ENCODE assay signal across 8 cellular contexts in genomic region chr17:48023408-48024148, GRCh38. TPM values are rescaled to one million over a fixed set of nuclear protein-coding genes. Genes with fewer than 3 reads are reported as not detected.
DNase-seq lines count a peak whose midpoint lies in the region; ATAC-seq and TF ChIP-seq lines count a peak whose summit lies in the region.

No MANE protein-coding gene starts in this region.

- no CpG with 5 or more reads among the region's 53 CpGs for WGBS in neuronal stem cell (ENCODE audit: extremely low coverage in 2 of 2, insufficient read length in 2 of 2, insufficient replicate concordance in 1 of 2), 2 donors
- WGBS in aorta, 2 donors: 0% methylated on average over 34 to 53 of the region's 53 CpGs

- peak; percentile 96 for DNase-seq in DMS 273 (lab: John Stamatoyannopoulos, UW; ENCODE audit: unreplicated experiment)
- DNase-seq in RPMI8226: peak; percentile 92
- DNase-seq in adipocyte (ENCODE audit: low read depth): peak; percentile 92
- DNase-seq in Right ventricle myocardium inferior (ENCODE audit: missing footprints): peak; percentile 92
- DNase-seq in neuronal stem cell (ENCODE audit: low spot score): no peak
- peak; percentile 94 to 96 for DNase-seq in aorta

- H3K27ac ChIP-seq in neuronal stem cell (replicated peaks; ENCODE audit: low read length) (peak overlapping the region; percentile 50), aorta (ENCODE audit: low read depth in 1 of 2, low read length in 2 of 2) (peak overlapping the region in 1 of 2 donors; percentile 83)

- H4K8ac ChIP-seq in neuronal stem cell (ENCODE audit: low read depth, low read length): no peak overlapping the region

- peak; percentile 40 for TF ChIP-seq CTCF in Loucy (conservative IDR thresholded peaks at IDR 0.05; ENCODE audit: low read length)

- H3K4me3 ChIP-seq in Loucy (ENCODE audit: low read length, poor library complexity, severe bottlenecking) (peak overlapping the region; percentile 72), adipocyte (ENCODE audit: low read length) (peak overlapping the region; percentile 81), neuronal stem cell (ENCODE audit: low read length in 2 of 2) (peak overlapping the region; percentile 33 to 72), aorta (ENCODE audit: low read length in 2 of 2) (peak overlapping the region in 1 of 2 donors; percentile 12)

- peak overlapping the region; percentile 63 for H2BK15ac ChIP-seq in neuronal stem cell (ENCODE audit: low read length)

- H4K20me1 ChIP-seq in Loucy (ENCODE audit: insufficient read depth, low read length, poor library complexity, severe bottlenecking): peaks cover 5% of the 10 kb centered on the region

- ATAC-seq in Right ventricle myocardium inferior (peak; percentile 60), aorta (ENCODE audit: low FRiP score) (peak; percentile 70), HG02798 (IDR thresholded peaks at IDR 0.05; ENCODE audit: poor library complexity, unreplicated experiment) (no peak)

- H3K4me2 ChIP-seq in Loucy (ENCODE audit: low read depth, low read length, poor library complexity, severe bottlenecking) (peak overlapping the region; percentile 82), neuronal stem cell (ENCODE audit: insufficient read depth, low read length, poor library complexity, severe bottlenecking) (peak overlapping the region; percentile 99)

- H3K9ac ChIP-seq in Loucy (ENCODE audit: low read depth, low read length, poor library complexity, severe bottlenecking) (peak overlapping the region; percentile 47), adipocyte (ENCODE audit: low read length) (peak overlapping the region; percentile 80), neuronal stem cell (ENCODE audit: low read depth, low read length, poor library complexity) (peak overlapping the region; percentile 80)

- H2AFZ ChIP-seq in Loucy (ENCODE audit: low read length): peak overlapping the region; percentile 76
- peak overlapping the region; percentile 79 for H2AFZ ChIP-seq in neuronal stem cell (ENCODE audit: low read length)

- H3K27me3 ChIP-seq in Loucy (ENCODE audit: insufficient read depth, low read length, poor library complexity, severe bottlenecking) (no peaks in the 10 kb centered on the region), adipocyte (replicated peaks; ENCODE audit: control insufficient read depth, insufficient read depth, low read length) (no peaks in the 10 kb centered on the region), neuronal stem cell (ENCODE audit: control insufficient read depth in 3 of 3, insufficient read depth in 3 of 3, low read depth in 1 of 3, low read length in 3 of 3) (peaks cover 0 to 15% (median 0%) of the 10 kb centered on the region in 3 experiments), aorta (ENCODE audit: control insufficient read depth in 1 of 2, insufficient read depth in 2 of 2, low read length in 1 of 2) (no peaks in the 10 kb centered on the region)

- H3K4ac ChIP-seq in neuronal stem cell (ENCODE audit: low read length): no peak overlapping the region

- H4K91ac ChIP-seq in neuronal stem cell (ENCODE audit: low read depth, low read length, poor library complexity): no peak overlapping the region

- H2AK5ac ChIP-seq in neuronal stem cell (ENCODE audit: low read depth, low read length): peak overlapping the region; percentile 71

- no peaks in the 10 kb centered on the region for H3K79me1 ChIP-seq in neuronal stem cell (ENCODE audit: low read depth, low read length)

- H3K79me2 ChIP-seq in Loucy (ENCODE audit: insufficient read depth, low read length): no peaks in the 10 kb centered on the region

- no peaks in the 10 kb centered on the region for H3K9me2 ChIP-seq in Loucy (replicated peaks; ENCODE audit: low read depth, low read length)

- H3F3A ChIP-seq in Loucy (ENCODE audit: low read depth): no peaks in the 10 kb centered on the region

- H3K9me3 ChIP-seq in Loucy (ENCODE audit: insufficient read depth, low read depth, low read length): no peaks in the 10 kb centered on the region
- no peaks in the 10 kb centered on the region for H3K9me3 ChIP-seq in adipocyte (ENCODE audit: control insufficient read depth, low read length)
- H3K9me3 ChIP-seq in neuronal stem cell (replicated peaks in 1 of 2; ENCODE audit: control insufficient read depth in 2 of 2, insufficient read depth in 1 of 2, low read depth in 1 of 2, low read length in 2 of 2): no peaks in the 10 kb centered on the region
- no peaks in the 10 kb centered on the region for H3K9me3 ChIP-seq in aorta (ENCODE audit: control insufficient read depth, low read length)

- no peaks in the 10 kb centered on the region for H3K36me3 ChIP-seq in Loucy (ENCODE audit: insufficient read depth, low read length)
- no peaks in the 10 kb centered on the region for H3K36me3 ChIP-seq in adipocyte (ENCODE audit: control insufficient read depth, insufficient read depth, low read length, severe bottlenecking)
- no peaks in the 10 kb centered on the region for H3K36me3 ChIP-seq in neuronal stem cell (replicated peaks in 1 of 2; ENCODE audit: control insufficient read depth in 2 of 2, insufficient read depth in 2 of 2, low read length in 2 of 2)
- H3K36me3 ChIP-seq in aorta (ENCODE audit: control insufficient read depth in 1 of 2, insufficient read depth in 2 of 2, low read length in 1 of 2): no peaks in the 10 kb centered on the region

- H2BK120ac ChIP-seq in neuronal stem cell (ENCODE audit: low read depth, low read length): peak overlapping the region; percentile 69

- peak overlapping the region; percentile 52 for H2BK12ac ChIP-seq in neuronal stem cell (ENCODE audit: low read length)

- intact Hi-C loops in Right ventricle myocardium inferior (cut with DNase I) (loop anchor here (2.0 to 10.0 kb wide), 3 partner anchors 183 to 591 kb away; partner anchors contain the start of genes HOXB7, HOXB8 and SCRN2), aorta (cut with DNase I) (loop anchor here (5.0 to 10.0 kb wide), 4 partner anchors 46 to 571 kb away; partner anchors contain the start of genes HOXB3 (in 1 of the 2), HOXB5 (in 1 of the 2) and SCRN2 (in 1 of the 2))

- no peak overlapping the region for H3K14ac ChIP-seq in neuronal stem cell (ENCODE audit: low read length)

- H3K4me1 ChIP-seq in Loucy (ENCODE audit: insufficient read depth, low read length, poor library complexity, severe bottlenecking) (peaks cover 26% of the 10 kb centered on the region), adipocyte (ENCODE audit: control insufficient read depth, insufficient read depth, low read length) (peaks cover 41% of the 10 kb centered on the region), neuronal stem cell (ENCODE audit: control insufficient read depth in 2 of 2, insufficient read depth in 1 of 2, low read depth in 1 of 2, low read length in 2 of 2) (peaks cover 14 to 29% of the 10 kb centered on the region in 2 donors), aorta (ENCODE audit: control insufficient read depth in 1 of 2, insufficient read depth in 2 of 2, low read length in 2 of 2) (no peaks in the 10 kb centered on the region)

- H3K23ac ChIP-seq in neuronal stem cell (ENCODE audit: low read depth, low read length, poor library complexity): peak overlapping the region; percentile 6

- H3K18ac ChIP-seq in neuronal stem cell (ENCODE audit: low read length): peak overlapping the region; percentile 93

- H2BK5ac ChIP-seq in neuronal stem cell (ENCODE audit: low read length): peak overlapping the region; percentile 63

RNA-seq across cellular contexts. Expression of gene COPZ2, which starts 14.0 kb away (rescaled TPM):
- total RNA-seq in Right ventricle myocardium inferior: 52.9 TPM
- polyA plus RNA-seq in neuronal stem cell (2013, experiment 1 of 2): 1.5 TPM
- polyA plus RNA-seq in neuronal stem cell (2013, experiment 2 of 2): 2.3 TPM
- 10 to 100 TPM; 59.9 to 84.2 TPM for total RNA-seq in aorta
- polyA plus RNA-seq in aorta: 100 to 1,000 TPM; 104 to 108 TPM

RNA-seq across cellular contexts. Expression of gene NFE2L1, which starts 24.6 kb away (rescaled TPM):
- total RNA-seq in Right ventricle myocardium inferior (775 TPM), aorta (100 to 1,000 TPM; 161 to 250 TPM)
- 69.4 TPM for polyA plus RNA-seq in neuronal stem cell (2013, experiment 1 of 2)
- 72.5 TPM for polyA plus RNA-seq in neuronal stem cell (2013, experiment 2 of 2)
- polyA plus RNA-seq in aorta: 10 to 100 TPM; 80.6 to 83.3 TPM

RNA-seq across cellular contexts. Expression of gene CDK5RAP3, which starts 52.7 kb away (rescaled TPM):
- total RNA-seq in Right ventricle myocardium inferior: 50.0 TPM
- polyA plus RNA-seq in neuronal stem cell (2013, experiment 1 of 2): 193 TPM
- 185 TPM for polyA plus RNA-seq in neuronal stem cell (2013, experiment 2 of 2)
- 100 to 1,000 TPM in 1 of 2 donors, 10 to 100 TPM in 1; 99.5 to 196 TPM for total RNA-seq in aorta
- polyA plus RNA-seq in aorta: 100 to 1,000 TPM in 1 of 2 donors, 10 to 100 TPM in 1; 66.1 to 679 TPM
